ENCODE assay signal across 8 cellular contexts in the genomic region with DNA sequence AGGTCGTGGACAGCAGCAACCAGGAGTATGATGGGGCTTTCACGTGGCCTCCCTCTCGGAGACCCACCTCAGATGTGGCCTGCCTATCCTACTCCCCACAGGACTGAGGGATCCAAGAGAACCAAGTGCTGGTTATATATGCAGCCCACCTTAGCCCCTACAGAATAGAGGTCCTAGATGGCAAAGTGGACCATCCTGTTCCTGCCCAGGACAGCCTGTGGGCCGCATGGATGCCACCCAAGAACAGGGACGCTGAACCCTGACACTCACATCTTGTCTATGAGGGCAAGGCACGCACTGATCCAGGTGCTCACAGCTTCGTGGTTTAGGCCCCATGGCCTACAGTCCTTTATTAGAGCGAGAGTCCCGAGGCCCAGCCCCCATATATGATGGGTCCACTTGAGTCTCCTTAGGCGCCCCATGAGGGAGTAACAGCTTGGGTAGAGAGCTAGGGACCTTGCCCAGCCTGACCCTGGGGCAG. TPM values are rescaled to one million over a fixed set of nuclear protein-coding genes. Genes with fewer than 3 reads are reported as not detected.
DNase-seq lines count a peak whose midpoint lies in the region; ATAC-seq and TF ChIP-seq lines count a peak whose summit lies in the region.

No MANE protein-coding gene starts in this region.

- H3K9me3 ChIP-seq in CD4-positive, CD25-positive, alpha-beta regulatory T cell (ENCODE audit: control insufficient read depth in 2 of 2, low read length in 2 of 2) = no peaks in the 10 kb centered on the region
- H3K9me3 ChIP-seq in HUES64 (ENCODE audit: insufficient read depth, low read depth, low read length) (no peaks in the 10 kb centered on the region), osteoblast (ENCODE audit: low read depth, low read length) (no peaks in the 10 kb centered on the region)

- H3K27me3 ChIP-seq in CD4-positive, CD25-positive, alpha-beta regulatory T cell (ENCODE audit: control insufficient read depth, insufficient read depth, low read length) = no peaks in the 10 kb centered on the region
- H3K27me3 ChIP-seq in HUES64 (ENCODE audit: insufficient read depth, low read length) (no peaks in the 10 kb centered on the region), osteoblast (ENCODE audit: insufficient read depth, low read length) (no peaks in the 10 kb centered on the region)

- H3K27me3 Mint-ChIP-seq in CD4-positive, CD25-positive, alpha-beta regulatory T cell = no peaks in the 10 kb centered on the region

- no peak for ATAC-seq in CD4-positive, CD25-positive, alpha-beta regulatory T cell (ENCODE audit: low read depth in 2 of 2)

- peaks cover 4% of the 10 kb centered on the region for H3K36me3 ChIP-seq in CD4-positive, CD25-positive, alpha-beta regulatory T cell (ENCODE audit: control insufficient read depth, insufficient read depth, low read length)
- H3K36me3 ChIP-seq in HUES64 (ENCODE audit: insufficient read depth, low read length) (peaks cover 3% of the 10 kb centered on the region; the same call in 1 of the 2 replicates), osteoblast (ENCODE audit: insufficient read depth, low read length) (peaks cover 9% of the 10 kb centered on the region)

- peaks cover 38% of the 10 kb centered on the region for H3K79me2 ChIP-seq in osteoblast (ENCODE audit: insufficient read depth, low read length)

- peaks cover 19% of the 10 kb centered on the region for H4K20me1 ChIP-seq in osteoblast (ENCODE audit: insufficient read depth, low read length)

- peaks cover 23% of the 10 kb centered on the region for H3K4me1 ChIP-seq in CD4-positive, CD25-positive, alpha-beta regulatory T cell (ENCODE audit: control insufficient read depth, insufficient read depth, low read length, poor library complexity, severe bottlenecking)
- H3K4me1 ChIP-seq in HUES64 (ENCODE audit: insufficient read depth, low read length) (peaks cover 5% of the 10 kb centered on the region; the same call in 1 of the 2 replicates), osteoblast (ENCODE audit: insufficient read depth, low read length) (peaks cover 4% of the 10 kb centered on the region)

- TF ChIP-seq CTCF in coronary artery (IDR thresholded peaks at IDR 0.05) = no peak
- no peak for TF ChIP-seq CTCF in osteoblast (IDR thresholded peaks at IDR 0.05; ENCODE audit: extremely low read depth, low read depth, low read length)

- H3K4me3 ChIP-seq in CD4-positive, CD25-positive, alpha-beta regulatory T cell (ENCODE audit: low read depth, low read length) = no peak overlapping the region
- H3K4me3 ChIP-seq in HUES64 (ENCODE audit: low read length) (no peak overlapping the region), coronary artery (peak overlapping the region; percentile 66), osteoblast (ENCODE audit: insufficient read depth, low read length) (no peak overlapping the region)

- peak overlapping the region in 2 of 3 donors; percentile 65 to 71 for H3K27ac Mint-ChIP-seq in CD4-positive, CD25-positive, alpha-beta regulatory T cell

- 94% methylated on average over 10 of the region's 10 CpGs for WGBS in HUES64

- peak overlapping the region; percentile 55 for H3K27ac ChIP-seq in CD4-positive, CD25-positive, alpha-beta regulatory T cell (ENCODE audit: insufficient read depth, low read length, poor library complexity, severe bottlenecking)
- H3K27ac ChIP-seq in HUES64 (ENCODE audit: low read depth, low read length) = peak overlapping the region; percentile 28; the same call in 1 of the 2 replicates
- peak overlapping the region in 1 of 2 donors; percentile 72 for H3K27ac ChIP-seq in coronary artery
- no peak overlapping the region for H3K27ac ChIP-seq in osteoblast (ENCODE audit: low read depth, low read length)

- H3K9ac ChIP-seq in HUES64 (ENCODE audit: low read depth, low read length) = peak overlapping the region; percentile 56; the same call in 1 of the 2 replicates

- H3K4me2 ChIP-seq in osteoblast (ENCODE audit: insufficient read depth, low read length) = no peak overlapping the region

- no peak for DNase-seq in CD4-positive, CD25-positive, alpha-beta regulatory T cell
- DNase-seq in coronary artery (ENCODE audit: low spot score) (no peak), osteoblast (ENCODE audit: insufficient read length, low spot score, missing footprints) (peak; percentile 63), ureter (ENCODE audit: low spot score) (no peak), superior temporal gyrus (ENCODE audit: extremely low spot score) (no peak)
- DNase-seq in effector CD8-positive, alpha-beta T cell (lab: John Stamatoyannopoulos, UW) = no peak
- no peak for DNase-seq in NK-92 treated with Interleukin-12 subunit alpha and Interleukin-12 subunit beta, amount 100 ng/mL, for 24 hours (lab: John Stamatoyannopoulos, UW)

- no peaks in the 10 kb centered on the region for H3K36me3 Mint-ChIP-seq in CD4-positive, CD25-positive, alpha-beta regulatory T cell

- peak overlapping the region in 3 of 4 donors; percentile 24 to 82 (median 61) for H3K4me3 Mint-ChIP-seq in CD4-positive, CD25-positive, alpha-beta regulatory T cell

- no peaks in the 10 kb centered on the region for H3K9me3 Mint-ChIP-seq in CD4-positive, CD25-positive, alpha-beta regulatory T cell

- no peak overlapping the region for H2AFZ ChIP-seq in osteoblast (ENCODE audit: low read length)

- peaks cover 0 to 33% (median 9%) of the 10 kb centered on the region in 4 donors for H3K4me1 Mint-ChIP-seq in CD4-positive, CD25-positive, alpha-beta regulatory T cell

RNA-seq across cellular contexts. Expression of a gene that starts 1.5 kb away (rescaled TPM):
- 5.5 TPM for total RNA-seq in CD4-positive, CD25-positive, alpha-beta regulatory T cell
- polyA plus RNA-seq in CD4-positive, CD25-positive, alpha-beta regulatory T cell = 10 to 100 TPM; 14.4 to 26.7 (median 20.4) TPM
- polyA plus RNA-seq in HUES64 (2013, experiment 1 of 2) = 12.0 TPM
- polyA plus RNA-seq in HUES64 (2013, experiment 2 of 2) = 10.6 TPM
- total RNA-seq in osteoblast (5.3 and 6.5 TPM in 2 replicates), ureter (16.5 TPM)

RNA-seq across cellular contexts. Expression of a gene that starts 6.4 kb away (rescaled TPM):
- total RNA-seq in CD4-positive, CD25-positive, alpha-beta regulatory T cell = 8.0 TPM
- polyA plus RNA-seq in CD4-positive, CD25-positive, alpha-beta regulatory T cell = 1 to 10 TPM; 4.2 to 5.7 (median 4.9) TPM
- polyA plus RNA-seq in HUES64 (2013, experiment 1 of 2) = 15.2 TPM
- polyA plus RNA-seq in HUES64 (2013, experiment 2 of 2) = 17.4 TPM
- 6.9 and 8.5 TPM in 2 replicates for total RNA-seq in osteoblast
- 14.9 TPM for total RNA-seq in ureter

RNA-seq across cellular contexts. Expression of a gene that starts 30.6 kb away (rescaled TPM):
- total RNA-seq in CD4-positive, CD25-positive, alpha-beta regulatory T cell = 379 TPM
- polyA plus RNA-seq in CD4-positive, CD25-positive, alpha-beta regulatory T cell = 10 to 100 TPM; 34.5 to 52.4 (median 44.0) TPM
- polyA plus RNA-seq in HUES64 (2013, experiment 1 of 2) = 815 TPM
- polyA plus RNA-seq in HUES64 (2013, experiment 2 of 2) = 757 TPM
- total RNA-seq in osteoblast (224 and 248 TPM in 2 replicates), ureter (329 TPM)

RNA-seq across cellular contexts. Expression of a gene that starts 37.1 kb away (rescaled TPM):
- 10.5 TPM for total RNA-seq in CD4-positive, CD25-positive, alpha-beta regulatory T cell
- 1 to 10 TPM; 1.7 to 5.2 (median 3.8) TPM for polyA plus RNA-seq in CD4-positive, CD25-positive, alpha-beta regulatory T cell
- polyA plus RNA-seq in HUES64 (2013, experiment 1 of 2) = 3.8 TPM
- 4.9 TPM for polyA plus RNA-seq in HUES64 (2013, experiment 2 of 2)
- 14.1 and 18.1 TPM in 2 replicates for total RNA-seq in osteoblast
- 18.0 TPM for total RNA-seq in ureter

RNA-seq across cellular contexts. Expression of a gene that starts 41.7 kb away (rescaled TPM):
- total RNA-seq in CD4-positive, CD25-positive, alpha-beta regulatory T cell = 83.1 TPM
- polyA plus RNA-seq in CD4-positive, CD25-positive, alpha-beta regulatory T cell = 100 to 1,000 TPM; 210 to 273 (median 240) TPM
- polyA plus RNA-seq in HUES64 (2013, experiment 1 of 2) = 60.7 TPM
- polyA plus RNA-seq in HUES64 (2013, experiment 2 of 2) = 80.1 TPM
- total RNA-seq in osteoblast (98.1 and 106 TPM in 2 replicates), ureter (137 TPM)
